Comparison of ENCODE assay signal across 8 cellular contexts in genomic region chr14:24232121-24232644, GRCh38. TPM values are rescaled to one million over a fixed set of nuclear protein-coding genes. Genes with fewer than 3 reads are reported as not detected.
A peak's percentile ranks its signal among the peaks of the same experiment; 100 is the strongest.
DNase-seq lines count a peak whose midpoint lies in the region; ATAC-seq, FAIRE-seq and TF ChIP-seq lines count a peak whose summit lies in the region.

NEDD8 (minus strand) TSS chr14:24232367; CDS start chr14:24232267, 100 bp downstream.

- H3K27me3 ChIP-seq in astrocyte (ENCODE audit: insufficient read depth, low read length) (no peaks in the 10 kb centered on the region), aorta (ENCODE audit: control insufficient read depth in 1 of 2, insufficient read depth in 2 of 2, low read length in 1 of 2) (no peaks in the 10 kb centered on the region)

- H3K9me3 ChIP-seq in astrocyte (ENCODE audit: insufficient read depth, low read depth, low read length): no peaks in the 10 kb centered on the region
- H3K9me3 ChIP-seq in aorta (ENCODE audit: control insufficient read depth, low read length): no peaks in the 10 kb centered on the region

- H2AFZ ChIP-seq in astrocyte (ENCODE audit: low read depth, low read length): peak within 1 kb of the TSS; percentile 98

- H3K4me3 ChIP-seq in astrocyte (ENCODE audit: insufficient read depth, low read depth, low read length): peak within 1 kb of the TSS; percentile 93
- peak within 1 kb of the TSS; percentile 60 to 61 for H3K4me3 ChIP-seq in aorta (ENCODE audit: low read length in 2 of 2)

- H3K4me2 ChIP-seq in astrocyte (ENCODE audit: low read length): peak within 1 kb of the TSS; percentile 96

- H3K36me3 ChIP-seq in astrocyte (ENCODE audit: insufficient read depth, low read length): peaks cover 18% of the 10 kb centered on the region
- H3K36me3 ChIP-seq in aorta (ENCODE audit: control insufficient read depth in 1 of 2, insufficient read depth in 2 of 2, low read length in 1 of 2): peaks cover 0 to under 1% of the 10 kb centered on the region in 2 donors

- peak within 1 kb of the TSS; percentile 94 for H3K4me3 Mint-ChIP-seq in astrocyte (ENCODE audit: unreplicated experiment)

- no peaks in the 10 kb centered on the region for H3K27me3 Mint-ChIP-seq in astrocyte (ENCODE audit: low read depth, unreplicated experiment)

- peaks cover 16% of the 10 kb centered on the region for H3K4me1 Mint-ChIP-seq in astrocyte (ENCODE audit: low read depth, unreplicated experiment)

- no peaks in the 10 kb centered on the region for H3K9me3 Mint-ChIP-seq in astrocyte (ENCODE audit: unreplicated experiment)

- H3K27ac Mint-ChIP-seq in astrocyte (ENCODE audit: unreplicated experiment): peak within 1 kb of the TSS; percentile 92

- no peak for TF ChIP-seq CTCF in astrocyte (IDR thresholded peaks at IDR 0.05; ENCODE audit: insufficient read depth, low read depth, low read length)

- peaks cover 13% of the 10 kb centered on the region for H3K4me1 ChIP-seq in astrocyte (ENCODE audit: insufficient read depth, low read length)
- H3K4me1 ChIP-seq in aorta (ENCODE audit: control insufficient read depth in 1 of 2, insufficient read depth in 2 of 2, low read length in 2 of 2): peaks cover 0 to 3% of the 10 kb centered on the region in 2 donors

- WGBS in aorta, 2 donors: 0% methylated on average over 30 of the region's 30 CpGs

- peak; percentile 63 for ATAC-seq in HG02981 (IDR thresholded peaks at IDR 0.05; ENCODE audit: unreplicated experiment)
- peak; percentile 93 for ATAC-seq in aorta (ENCODE audit: low FRiP score)

- peak within 1 kb of the TSS; percentile 90 for H3K9ac ChIP-seq in astrocyte (ENCODE audit: low read length)

- intact Hi-C loops in aorta (cut with DNase I): loop anchor here (1.0 to 5.0 kb wide), 2 partner anchors 35 to 37 kb away; partner anchors contain the start of gene TM9SF1 (in 2 of the 2)

- H3K27ac ChIP-seq in astrocyte (ENCODE audit: low read depth, low read length): peak within 1 kb of the TSS; percentile 94
- peak within 1 kb of the TSS in 1 of 2 donors; percentile 93 for H3K27ac ChIP-seq in aorta (ENCODE audit: low read depth in 1 of 2, low read length in 2 of 2)

- peaks cover 13% of the 10 kb centered on the region for H3K36me3 Mint-ChIP-seq in astrocyte (ENCODE audit: low read depth, unreplicated experiment)

- H4K20me1 ChIP-seq in astrocyte (ENCODE audit: insufficient read depth, low read length): peaks cover 3% of the 10 kb centered on the region

- FAIRE-seq in GM18507 (lab: Jason Lieb, UNC): peak; percentile 56
- FAIRE-seq in astrocyte (lab: Jason Lieb, UNC): no peak

- peaks cover 84% of the 10 kb centered on the region for H3K79me2 ChIP-seq in astrocyte (ENCODE audit: insufficient read depth, low read length)

- DNase-seq in GM18507 (ENCODE audit: extremely low spot score, insufficient read length, low read depth) (peak; percentile 75), NCI-H2029 treated with DMSO at 0.1 percent for 48 hours (lab: John Stamatoyannopoulos, UW) (peak; percentile 76), T-helper 22 cell (ENCODE audit: low read depth) (peak; percentile 82), astrocyte (ENCODE audit: low read depth) (peak; percentile 90), hepatic stellate cell (ENCODE audit: low spot score) (peak; percentile 89), renal cortical epithelial cell (ENCODE audit: low read depth) (peak; percentile 84), aorta (peak; percentile 97)

RNA-seq across cellular contexts. Expression of gene NEDD8, which starts in this region (rescaled TPM):
- total RNA-seq in astrocyte: 233 and 251 TPM in 2 replicates
- 146 and 185 TPM in 2 replicates for total RNA-seq in renal cortical epithelial cell
- 100 to 1,000 TPM; 122 to 123 TPM for total RNA-seq in aorta
- 100 to 1,000 TPM; 222 to 345 TPM for polyA plus RNA-seq in aorta
